ENCODE assay signal across 16 cellular contexts in the genomic region with DNA sequence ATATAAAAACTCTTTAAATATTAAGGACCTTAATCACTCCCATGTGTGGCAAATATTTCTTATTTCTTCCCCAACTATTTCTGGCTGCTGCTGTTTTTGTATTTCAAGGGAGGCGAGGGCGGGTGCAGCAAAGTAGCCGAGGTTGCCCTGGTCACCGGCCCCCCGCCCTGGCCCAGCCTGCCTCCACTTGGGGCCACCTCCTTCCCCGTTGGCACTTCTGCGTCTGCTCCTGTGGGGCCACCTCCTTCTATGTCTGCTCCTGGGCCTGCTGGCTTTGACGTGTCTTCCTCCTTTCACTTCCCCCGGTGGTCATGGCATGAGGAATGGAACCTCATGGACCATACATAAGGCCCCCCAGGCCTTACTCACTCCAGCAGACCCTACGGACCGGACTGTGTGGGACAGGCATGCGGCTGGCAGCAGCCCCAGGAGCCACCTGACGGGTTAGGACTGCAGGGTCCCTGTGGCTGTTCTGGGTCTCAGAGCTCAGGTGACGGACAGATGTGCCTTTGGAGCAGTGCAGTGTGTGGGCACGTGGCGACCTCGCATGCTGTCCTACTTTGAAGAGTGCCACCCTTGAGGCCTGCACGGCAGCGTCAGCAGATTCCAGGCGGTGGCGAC. TPM values are rescaled to one million over a fixed set of nuclear protein-coding genes. Genes with fewer than 3 reads are reported as not detected.
DNase-seq lines count a peak whose midpoint lies in the region; ATAC-seq lines count a peak whose summit lies in the region.
"Had no signal": no experiment of that assay in that cellular context is flagged by ENCODE, and none has a peak within 500 bp of the region (broad histone marks: within the 10 kb centered on the region; RNA-seq: fewer than 3 reads in every experiment).

No MANE protein-coding gene starts in this region.

- CTCF ChIA-PET in CD4-positive, alpha-beta memory T cell (lab: Charles Lee; ENCODE audit: partially characterized antibody): interaction anchor here (1.7 kb wide), 1 partner anchor 10 kb away, joined by 4 read pairs; no protein-coding TSS in a partner anchor

- peaks cover 10 to 40% (median 23%) of the 10 kb centered on the region in 4 donors for H3K4me1 Mint-ChIP-seq in CD4-positive, alpha-beta memory T cell

- no peaks in the 10 kb centered on the region for H3K36me3 ChIP-seq in CD4-positive, alpha-beta memory T cell (ENCODE audit: insufficient read depth, low read length)

- H3K9me3 Mint-ChIP-seq in CD4-positive, alpha-beta memory T cell: peaks cover 0 to 6% (median under 1%) of the 10 kb centered on the region in 8 donors
- H3K9me3 Mint-ChIP-seq: activated T-helper 2 cell treated with anti-CD3 and anti-CD28 coated beads, Interferon-gamma antibody, Interleukin-2, Interleukin-4, amounts not matched to agents 10 μg/mL and 5 μg/mL and 100 μg/mL, durations not matched to agents 14 hours and 24 hours and 36 hours; stimulated activated naive CD8-positive, alpha-beta T cell treated with anti-CD3 and anti-CD28 coated beads, Interleukin-15, Interleukin-2, amounts not matched to agents 100 ng/mL and 50 ng/mL, for 24 hours had no signal

- DNase-seq in CD4-positive, alpha-beta memory T cell: peak in 1 of 5 donors; percentile 29
- peak; percentile 85 to 87 for DNase-seq in NOMO-1 (lab: John Stamatoyannopoulos, UW; ENCODE audit: unreplicated experiment in 2 of 2)
- peak; percentile 35 for DNase-seq in globus pallidus (ENCODE audit: low spot score)
- peak; percentile 77 for DNase-seq in posterior vena cava (ENCODE audit: low spot score)
- no peak for DNase-seq in NCI-H510A treated with DMSO at 0.1 percent for 48 hours (lab: John Stamatoyannopoulos, UW)
- DNase-seq in COR-L47 (lab: John Stamatoyannopoulos, UW): no peak
- DNase-seq: activated CD4-positive, alpha-beta T cell treated with anti-CD3 and anti-CD28 coated beads, Interleukin-2, amount 50 U/mL, for 4 hours; brain microvascular endothelial cell; NCI-H226; PC-9; retina had no signal

- no peak for ATAC-seq in HG03139 (IDR thresholded peaks at IDR 0.05; ENCODE audit: unreplicated experiment)
- ATAC-seq: gastroesophageal sphincter had no signal

- no peak overlapping the region for H3K27ac ChIP-seq in CD4-positive, alpha-beta memory T cell (ENCODE audit: low read depth, low read length)
- H3K27ac ChIP-seq: brain microvascular endothelial cell, gastroesophageal sphincter, PC-9 had no signal

- H3K27me3 ChIP-seq in CD4-positive, alpha-beta memory T cell (ENCODE audit: insufficient read depth, low read length): no peaks in the 10 kb centered on the region
- H3K27me3 ChIP-seq: brain microvascular endothelial cell had no signal

- intact Hi-C loops in CD4-positive, alpha-beta memory T cell (cut with micrococcal nuclease): no loop called here
- intact Hi-C loops in posterior vena cava (cut with DNase I): loop anchor here in 1 of 2 donors (1.0 to 5.0 kb wide), 2 partner anchors 39 to 395 kb away; partner anchors contain the start of gene ENTPD2

- H3K36me3 Mint-ChIP-seq in CD4-positive, alpha-beta memory T cell: no peaks in the 10 kb centered on the region

- H3K4me3 ChIP-seq in CD4-positive, alpha-beta memory T cell (ENCODE audit: low read length in 2 of 2): no peak overlapping the region
- H3K4me3 ChIP-seq: gastroesophageal sphincter, PC-9 had no signal

- H3K9me3 ChIP-seq in CD4-positive, alpha-beta memory T cell (ENCODE audit: control insufficient read depth in 1 of 2, low read length in 2 of 2): no peaks in the 10 kb centered on the region
- H3K9me3 ChIP-seq: gastroesophageal sphincter had no signal

- H3K4me3 Mint-ChIP-seq in CD4-positive, alpha-beta memory T cell: no peak overlapping the region
- H3K4me3 Mint-ChIP-seq: stimulated activated naive CD8-positive, alpha-beta T cell treated with anti-CD3 and anti-CD28 coated beads, Interleukin-15, Interleukin-2, amounts not matched to agents 100 ng/mL and 50 ng/mL, for 24 hours had no signal

- H3K27ac Mint-ChIP-seq in CD4-positive, alpha-beta memory T cell: peak overlapping the region in 5 of 7 donors; percentile 19 to 78 (median 42)
- H3K27ac Mint-ChIP-seq: activated T-helper 2 cell treated with anti-CD3 and anti-CD28 coated beads, Interferon-gamma antibody, Interleukin-2, Interleukin-4, amounts not matched to agents 10 μg/mL and 5 μg/mL and 100 μg/mL, durations not matched to agents 14 hours and 24 hours and 36 hours; stimulated activated naive CD8-positive, alpha-beta T cell treated with anti-CD3 and anti-CD28 coated beads, Interleukin-15, Interleukin-2, amounts not matched to agents 100 ng/mL and 50 ng/mL, for 24 hours had no signal

- H3K4me1 ChIP-seq in CD4-positive, alpha-beta memory T cell (ENCODE audit: insufficient read depth, low read length): peaks cover 35% of the 10 kb centered on the region

- peaks cover under 1 to 2% of the 10 kb centered on the region in 2 donors for H3K27me3 Mint-ChIP-seq in CD4-positive, alpha-beta memory T cell

- POLR2A ChIA-PET in CD4-positive, alpha-beta memory T cell (lab: Charles Lee; ENCODE audit: partially characterized antibody): no interaction called here

RNA-seq across cellular contexts. Expression of gene ENTPD8, which starts 5.8 kb away (rescaled TPM):
- total RNA-seq in CD4-positive, alpha-beta memory T cell: not detected
- not detected for polyA plus RNA-seq in CD4-positive, alpha-beta memory T cell
- total RNA-seq in posterior vena cava: not detected
- total RNA-seq: activated T-helper 2 cell treated with anti-CD3 and anti-CD28 coated beads, Interferon-gamma antibody, Interleukin-2, Interleukin-4, amounts not matched to agents 10 μg/mL and 5 μg/mL and 100 μg/mL, durations not matched to agents 14 hours and 24 hours and 36 hours; T-helper 2 cell treated with Interferon-gamma antibody and Interleukin-4, amounts not matched to agents 100 ng/mL and 5 ng/mL, for 36 hours had no signal

RNA-seq across cellular contexts. Expression of gene NSMF, which starts 12.2 kb away (rescaled TPM):
- 10 to 100 TPM; 18.3 to 20.9 TPM for total RNA-seq in CD4-positive, alpha-beta memory T cell
- polyA plus RNA-seq in CD4-positive, alpha-beta memory T cell: 10 to 100 TPM in 1 of 2 donors, 1 to 10 TPM in 1; 3.8 to 10.6 TPM
- total RNA-seq in posterior vena cava: 10 to 100 TPM; 47.6 to 55.5 TPM

RNA-seq across cellular contexts. Expression of gene NOXA1, which starts 23.8 kb away (rescaled TPM):
- total RNA-seq in CD4-positive, alpha-beta memory T cell: 1 to 10 TPM; 4.5 to 5.6 TPM
- under 1 TPM; 0.29 to 1.00 TPM for polyA plus RNA-seq in CD4-positive, alpha-beta memory T cell
- 1 to 10 TPM; 2.0 to 2.7 TPM for total RNA-seq in posterior vena cava

RNA-seq across cellular contexts. Expression of gene EXD3, which starts 24.0 kb away (rescaled TPM):
- total RNA-seq in CD4-positive, alpha-beta memory T cell: 10 to 100 TPM; 21.4 to 21.9 TPM
- polyA plus RNA-seq in CD4-positive, alpha-beta memory T cell: 1 to 10 TPM; 2.5 to 7.1 TPM
- 10 to 100 TPM; 13.9 to 14.6 TPM for total RNA-seq in posterior vena cava

Comparison
In these comparisons a context has a peak if more than half of its experiments do, and no peak if none do; other contexts are left out.
1. DNase-seq: peak in NOMO-1 (2 of 2), globus pallidus (single experiment) and posterior vena cava (single experiment); none in NCI-H510A treated with DMSO at 0.1 percent for 48 hours (single experiment) and COR-L47 (single experiment).